Comparison of ENCODE assay signal across 31 cellular contexts in genomic region chr19:46376241-46377153, GRCh38. TPM values are rescaled to one million over a fixed set of nuclear protein-coding genes. Genes with fewer than 3 reads are reported as not detected.
DNase-seq lines count a peak whose midpoint lies in the region; ATAC-seq, FAIRE-seq and TF ChIP-seq lines count a peak whose summit lies in the region.
"Had no signal": no experiment of that assay in that cellular context is flagged by ENCODE, and none has a peak within 500 bp of the region (broad histone marks: within the 10 kb centered on the region; RNA-seq: fewer than 3 reads in every experiment).

No MANE protein-coding gene starts in this region.

- DNase-seq in CD4-positive, CD25-positive, alpha-beta regulatory T cell: no peak
- no peak for DNase-seq in HepG2 (ENCODE audit: low spot score)
- DNase-seq in gastrocnemius medialis: no peak
- no peak for DNase-seq in nucleus accumbens (lab: John Stamatoyannopoulos, UW)
- DNase-seq: activated CD8-positive, alpha-beta T cell treated with anti-CD3 and anti-CD28 coated beads, Interleukin-2, amount 10 ng/mL, durations not matched to agents 7 days and 5 days; activated naive CD4-positive, alpha-beta T cell treated with Interleukin-2 at 50 U/mL for 16 hours; activated T-cell treated with anti-CD3 and anti-CD28 coated beads, Interleukin-2, amount 50 U/mL, for 48 hours; CD8-positive, alpha-beta T cell; cerebellar nuclear complex; DMS153; effector CD8-positive, alpha-beta T cell; foreskin melanocyte; HCEC 1CT; KG1; NCI-H1694 treated with DMSO at 0.1 percent for 48 hours; NCI-H526 treated with DMSO at 0.1 percent for 48 hours; Right ventricle myocardium superior; small intestine; stimulated activated naive CD4-positive, alpha-beta T cell treated with Interleukin-2 at 50 U/mL for 16 hours had no signal

- H3K27me3 ChIP-seq in CD4-positive, CD25-positive, alpha-beta regulatory T cell (ENCODE audit: control insufficient read depth, insufficient read depth, low read length): no peaks in the 10 kb centered on the region
- H3K27me3 ChIP-seq in HepG2 (ENCODE audit: control insufficient read depth in 1 of 2, insufficient read depth in 2 of 2, low read length in 2 of 2) (no peaks in the 10 kb centered on the region), gastrocnemius medialis (no peaks in the 10 kb centered on the region)
- H3K27me3 ChIP-seq: hepatocyte, neural progenitor cell had no signal

- BruUV-seq in HepG2 (replicated peaks; lab: Mats Ljungman, UMichigan): no TSS peak

- FAIRE-seq in HepG2 (lab: Jason Lieb, UNC): no peak
- FAIRE-seq: G401.6, GM18507, small intestine had no signal

- intact Hi-C loops in HepG2 (cut with micrococcal nuclease; ENCODE audit: unreplicated experiment) (no loop called here), gastrocnemius medialis (cut with DNase I; ENCODE audit: low total_unique reads) (no loop called here)

- no peak for TF ChIP-seq RAD21 in HepG2 (CRISPR knock-in tag; IDR thresholded peaks at IDR 0.05)

- H3K27me3 Mint-ChIP-seq in CD4-positive, CD25-positive, alpha-beta regulatory T cell: no peaks in the 10 kb centered on the region
- H3K27me3 Mint-ChIP-seq in stimulated activated memory B cell treated with anti-CD40 and anti-IgM and Interleukin-4, amounts not matched to agents 10 μg/mL and 1 μg/mL and 100 μg/mL, for 72 hours: no peaks in the 10 kb centered on the region
- H3K27me3 Mint-ChIP-seq: type B pancreatic cell had no signal

- H3K4me2 ChIP-seq in HepG2 (ENCODE audit: low read depth, low read length): no peak overlapping the region
- H3K4me2 ChIP-seq: hepatocyte, neural progenitor cell had no signal

- no peak overlapping the region for H2AFZ ChIP-seq in HepG2 (ENCODE audit: low read length)
- H2AFZ ChIP-seq: hepatocyte, neural progenitor cell had no signal

- peaks cover 41% of the 10 kb centered on the region for H3K36me3 Mint-ChIP-seq in CD4-positive, CD25-positive, alpha-beta regulatory T cell
- H3K36me3 Mint-ChIP-seq in stimulated activated memory B cell treated with anti-CD40 and anti-IgM and Interleukin-4, amounts not matched to agents 10 μg/mL and 1 μg/mL and 100 μg/mL, for 72 hours: peaks cover 67% of the 10 kb centered on the region

- TF ChIP-seq EP300 in HepG2 (IDR thresholded peaks at IDR 0.05; ENCODE audit: low read depth in 2 of 2, low read length in 2 of 2) (no peak), HepG2 (CRISPR knock-in tag; IDR thresholded peaks at IDR 0.05; ENCODE audit: borderline replicate concordance) (no peak)

- in situ Hi-C loops in HepG2 (cut with HindIII; ENCODE audit: extremely low pct_ligation_motif_present, low pct_unique_long_range_greater_than_20kb): no loop called here
- in situ Hi-C loops in gastrocnemius medialis (cut with MboI; ENCODE audit: low sequenced_read_pairs in 4 of 4): no loop called here

- POLR2A ChIA-PET in HepG2 (lab: Yijun Ruan, JAX): no interaction called here

- peaks cover under 1% of the 10 kb centered on the region for H3K4me1 ChIP-seq in CD4-positive, CD25-positive, alpha-beta regulatory T cell (ENCODE audit: control insufficient read depth, insufficient read depth, low read length, poor library complexity, severe bottlenecking)
- H3K4me1 ChIP-seq in HepG2 (ENCODE audit: insufficient read depth, low read length) (no peaks in the 10 kb centered on the region), gastrocnemius medialis (peaks cover 51 to 52% of the 10 kb centered on the region in 2 donors)

- TF ChIP-seq CTCF in VCaP (conservative IDR thresholded peaks at IDR 0.05) (no peak), HepG2 (CRISPR knock-in tag; IDR thresholded peaks at IDR 0.05) (no peak), gastrocnemius medialis (IDR thresholded peaks at IDR 0.05 in 4 of 5, conservative IDR thresholded peaks at IDR 0.05 in 1 of 5) (no peak)

- H3K9me3 Mint-ChIP-seq in CD4-positive, CD25-positive, alpha-beta regulatory T cell: no peaks in the 10 kb centered on the region
- no peaks in the 10 kb centered on the region for H3K9me3 Mint-ChIP-seq in stimulated activated memory B cell treated with anti-CD40 and anti-IgM and Interleukin-4, amounts not matched to agents 10 μg/mL and 1 μg/mL and 100 μg/mL, for 72 hours
- H3K9me3 Mint-ChIP-seq: CD8-positive, alpha-beta T cell; type B pancreatic cell had no signal

- no peak for TF ChIP-seq POLR2A in HepG2 (IDR thresholded peaks at IDR 0.05; ENCODE audit: insufficient read depth in 1 of 2, low read depth in 2 of 2, low read length in 2 of 2)
- TF ChIP-seq POLR2A in gastrocnemius medialis (IDR thresholded peaks at IDR 0.05): no peak

- H3K79me2 ChIP-seq in HepG2 (ENCODE audit: insufficient read depth, low read length): no peaks in the 10 kb centered on the region

- no peak overlapping the region for H3K27ac ChIP-seq in CD4-positive, CD25-positive, alpha-beta regulatory T cell (ENCODE audit: insufficient read depth, low read length, poor library complexity, severe bottlenecking)
- H3K27ac ChIP-seq in VCaP: peak overlapping the region; percentile 52; the same call in 1 of the 2 replicates
- H3K27ac ChIP-seq in HepG2 (ENCODE audit: extremely low read length, insufficient read depth, low read length): no peak overlapping the region
- H3K27ac ChIP-seq in gastrocnemius medialis: peak overlapping the region; percentile 20 to 73 (median 70)
- H3K27ac ChIP-seq: neural progenitor cell had no signal

- no peak overlapping the region for H3K4me3 ChIP-seq in CD4-positive, CD25-positive, alpha-beta regulatory T cell (ENCODE audit: low read depth, low read length)
- H3K4me3 ChIP-seq in HepG2 (replicated peaks in 1 of 3; ENCODE audit: insufficient read depth in 1 of 3, low read depth in 2 of 3, low read length in 3 of 3): no peak overlapping the region
- H3K4me3 ChIP-seq in gastrocnemius medialis: no peak overlapping the region
- H3K4me3 ChIP-seq: hepatocyte, neural progenitor cell had no signal

- no peaks in the 10 kb centered on the region for H4K20me1 ChIP-seq in HepG2 (ENCODE audit: insufficient read depth, low read length)

- no peak overlapping the region for H3K4me3 Mint-ChIP-seq in CD4-positive, CD25-positive, alpha-beta regulatory T cell
- H3K4me3 Mint-ChIP-seq in stimulated activated memory B cell treated with anti-CD40 and anti-IgM and Interleukin-4, amounts not matched to agents 10 μg/mL and 1 μg/mL and 100 μg/mL, for 72 hours: no peak overlapping the region
- H3K4me3 Mint-ChIP-seq: activated CD8-positive, alpha-beta T cell treated with anti-CD3 and anti-CD28 coated beads, Interleukin-2, amount 10 ng/mL, durations not matched to agents 7 days and 5 days; CD8-positive, alpha-beta T cell; neural progenitor cell; type B pancreatic cell had no signal

- H3K9ac ChIP-seq in HepG2 (ENCODE audit: insufficient read depth, low read depth, low read length): no peak overlapping the region
- H3K9ac ChIP-seq: neural progenitor cell had no signal

- H3K27ac Mint-ChIP-seq in CD4-positive, CD25-positive, alpha-beta regulatory T cell: peak overlapping the region in 2 of 3 donors; percentile 31 to 58
- H3K27ac Mint-ChIP-seq in stimulated activated memory B cell treated with anti-CD40 and anti-IgM and Interleukin-4, amounts not matched to agents 10 μg/mL and 1 μg/mL and 100 μg/mL, for 72 hours: no peak overlapping the region
- H3K27ac Mint-ChIP-seq: activated CD8-positive, alpha-beta T cell treated with anti-CD3 and anti-CD28 coated beads, Interleukin-2, amount 10 ng/mL, durations not matched to agents 7 days and 5 days; CD8-positive, alpha-beta T cell; neural progenitor cell; type B pancreatic cell had no signal

- peaks cover 3 to 20% (median 10%) of the 10 kb centered on the region in 4 donors for H3K4me1 Mint-ChIP-seq in CD4-positive, CD25-positive, alpha-beta regulatory T cell
- H3K4me1 Mint-ChIP-seq in stimulated activated memory B cell treated with anti-CD40 and anti-IgM and Interleukin-4, amounts not matched to agents 10 μg/mL and 1 μg/mL and 100 μg/mL, for 72 hours: peaks cover 22% of the 10 kb centered on the region

- peaks cover 47% of the 10 kb centered on the region for H3K36me3 ChIP-seq in CD4-positive, CD25-positive, alpha-beta regulatory T cell (ENCODE audit: control insufficient read depth, insufficient read depth, low read length)
- peaks cover 20 to 52% of the 10 kb centered on the region in 2 experiments for H3K36me3 ChIP-seq in HepG2 (replicated peaks in 1 of 2; ENCODE audit: control insufficient read depth in 1 of 2, insufficient read depth in 2 of 2, low read length in 2 of 2)
- H3K36me3 ChIP-seq in gastrocnemius medialis: peaks cover 0 to 20% of the 10 kb centered on the region in 2 donors

- ATAC-seq in CD4-positive, CD25-positive, alpha-beta regulatory T cell (ENCODE audit: low read depth in 2 of 2): no peak
- ATAC-seq in HepG2 (no peak), gastrocnemius medialis (no peak), HG02642 (IDR thresholded peaks at IDR 0.05; ENCODE audit: poor library complexity, unreplicated experiment) (no peak)
- no peak for ATAC-seq in stimulated activated memory B cell treated with anti-CD40 and anti-IgM and Interleukin-4, amounts not matched to agents 10 μg/mL and 1 μg/mL and 100 μg/mL, for 72 hours
- ATAC-seq: activated CD4-positive, CD25-positive, alpha-beta regulatory T cell treated with anti-CD3 and anti-CD28 coated beads, Interleukin-2, amount 50 U/mL, for 24 hours; activated CD8-positive, alpha-beta T cell treated with anti-CD3 and anti-CD28 coated beads, Interleukin-2, amount 10 ng/mL, durations not matched to agents 7 days and 5 days; CD8-positive, alpha-beta T cell had no signal

- no peaks in the 10 kb centered on the region for H3K9me3 ChIP-seq in CD4-positive, CD25-positive, alpha-beta regulatory T cell (ENCODE audit: control insufficient read depth in 2 of 2, low read length in 2 of 2)
- H3K9me3 ChIP-seq in HepG2 (ENCODE audit: low read length): no peaks in the 10 kb centered on the region
- H3K9me3 ChIP-seq in gastrocnemius medialis: no peaks in the 10 kb centered on the region

- WGBS in HepG2 (ENCODE audit: low lambda C conversion rate): 99% methylated on average over 16 of the region's 20 CpGs

- CTCF ChIA-PET in HepG2 (lab: Yijun Ruan, JAX; ENCODE audit: low intra/inter-chr PET ratio, low total read pairs): no interaction called here

RNA-seq across cellular contexts. Expression of gene PPP5C, which starts 29.6 kb away (rescaled TPM):
- total RNA-seq in CD4-positive, CD25-positive, alpha-beta regulatory T cell: 34.6 TPM
- polyA plus RNA-seq in CD4-positive, CD25-positive, alpha-beta regulatory T cell: 10 to 100 TPM; 16.2 to 24.8 (median 18.8) TPM
- total RNA-seq in HepG2 (2016; rRNA removed; fragmentation: Illumina TruSeq; extraction: Trizol) (38.2 and 41.6 TPM in 2 replicates), gastrocnemius medialis (10 to 100 TPM; 47.4 to 74.9 (median 62.8) TPM)
- 6.6 and 9.3 TPM in 2 replicates for total RNA-seq in HepG2 (2016; cell fraction: cytosol; rRNA removed; fragmentation: Illumina TruSeq; extraction: Trizol; ENCODE audit: low read depth)
- 33.6 and 40.9 TPM in 2 replicates for total RNA-seq in HepG2 (2016; cell fraction: insoluble cytoplasmic fraction; rRNA removed; fragmentation: Illumina TruSeq; extraction: Trizol)
- 12.2 and 12.3 TPM in 2 replicates for total RNA-seq in HepG2 (2016; cell fraction: membrane; rRNA removed; fragmentation: Illumina TruSeq; extraction: Trizol)
- total RNA-seq in HepG2 (2016; cell fraction: nucleus; rRNA removed; fragmentation: Illumina TruSeq; extraction: Trizol): 31.3 and 44.2 TPM in 2 replicates
- 67.9 and 68.5 TPM in 2 replicates for polyA plus RNA-seq in HepG2 (2011; rRNA removed)
- 52.3 and 70.1 TPM in 2 replicates for polyA plus RNA-seq in HepG2 (2011; cell fraction: cytosol; rRNA removed)
- 118 and 133 TPM in 2 replicates for polyA plus RNA-seq in HepG2 (2011; cell fraction: nucleus; rRNA removed)
- 33.2 and 36.7 TPM in 2 replicates for polyA plus RNA-seq in HepG2 (2012)
- 3.4 and 4.4 TPM in 2 replicates for polyA plus RNA-seq in HepG2 (2016; cell fraction: cytosol; fragmentation: Illumina TruSeq; extraction: Trizol; ENCODE audit: low read depth)
- 45.7 and 54.9 TPM in 2 replicates for polyA plus RNA-seq in HepG2 (2016; cell fraction: insoluble cytoplasmic fraction; fragmentation: Illumina TruSeq; extraction: Trizol; ENCODE audit: low read depth)
- polyA plus RNA-seq in HepG2 (2016; cell fraction: membrane; fragmentation: Illumina TruSeq; extraction: Trizol; ENCODE audit: low read depth): 6.8 and 8.2 TPM in 2 replicates
- 82.9 and 89.8 TPM in 2 replicates for polyA plus RNA-seq in HepG2 (2016; cell fraction: nucleus; fragmentation: Illumina TruSeq; extraction: Trizol; ENCODE audit: insufficient read depth, low read depth)
- polyA minus RNA-seq in HepG2 (2011; rRNA and poly(A)+ RNA removed; ENCODE audit: low replicate concordance): 92.2 and 144 TPM in 2 replicates
- 26.7 and 26.9 TPM in 2 replicates for polyA minus RNA-seq in HepG2 (2011; cell fraction: cytosol; rRNA and poly(A)+ RNA removed)
- polyA minus RNA-seq in HepG2 (2011; cell fraction: nucleus; rRNA and poly(A)+ RNA removed): 63.0 and 66.9 TPM in 2 replicates

RNA-seq across cellular contexts. Expression of gene CCDC8, which starts 36.9 kb away (rescaled TPM):
- not detected for total RNA-seq in CD4-positive, CD25-positive, alpha-beta regulatory T cell
- polyA plus RNA-seq in CD4-positive, CD25-positive, alpha-beta regulatory T cell: not detected
- total RNA-seq in HepG2 (2016; rRNA removed; fragmentation: Illumina TruSeq; extraction: Trizol) (0.04 TPM in 1 of 2 replicates, not detected in the other), gastrocnemius medialis (1 to 10 TPM in 1 of 4 donors, under 1 TPM in 3; 0.46 to 1.6 (median 0.75) TPM)
- not detected in 2 replicates for total RNA-seq in HepG2 (2016; cell fraction: cytosol; rRNA removed; fragmentation: Illumina TruSeq; extraction: Trizol; ENCODE audit: low read depth)
- total RNA-seq in HepG2 (2016; cell fraction: insoluble cytoplasmic fraction; rRNA removed; fragmentation: Illumina TruSeq; extraction: Trizol): 0.06 TPM in 1 of 2 replicates, not detected in the other
- total RNA-seq in HepG2 (2016; cell fraction: membrane; rRNA removed; fragmentation: Illumina TruSeq; extraction: Trizol): not detected in 2 replicates
- not detected in 2 replicates for total RNA-seq in HepG2 (2016; cell fraction: nucleus; rRNA removed; fragmentation: Illumina TruSeq; extraction: Trizol)
- polyA plus RNA-seq in HepG2 (2011; rRNA removed): not detected in 2 replicates
- not detected in 2 replicates for polyA plus RNA-seq in HepG2 (2011; cell fraction: cytosol; rRNA removed)
- polyA plus RNA-seq in HepG2 (2011; cell fraction: nucleus; rRNA removed): not detected in 2 replicates
- not detected in 2 replicates for polyA plus RNA-seq in HepG2 (2012)
- not detected in 2 replicates for polyA plus RNA-seq in HepG2 (2016; cell fraction: cytosol; fragmentation: Illumina TruSeq; extraction: Trizol; ENCODE audit: low read depth)
- polyA plus RNA-seq in HepG2 (2016; cell fraction: insoluble cytoplasmic fraction; fragmentation: Illumina TruSeq; extraction: Trizol; ENCODE audit: low read depth): not detected in 2 replicates
- polyA plus RNA-seq in HepG2 (2016; cell fraction: membrane; fragmentation: Illumina TruSeq; extraction: Trizol; ENCODE audit: low read depth): not detected in 2 replicates
- polyA plus RNA-seq in HepG2 (2016; cell fraction: nucleus; fragmentation: Illumina TruSeq; extraction: Trizol; ENCODE audit: insufficient read depth, low read depth): not detected in 2 replicates
- not detected in 2 replicates for polyA minus RNA-seq in HepG2 (2011; rRNA and poly(A)+ RNA removed; ENCODE audit: low replicate concordance)
- not detected in 2 replicates for polyA minus RNA-seq in HepG2 (2011; cell fraction: cytosol; rRNA and poly(A)+ RNA removed)
- polyA minus RNA-seq in HepG2 (2011; cell fraction: nucleus; rRNA and poly(A)+ RNA removed): not detected in 2 replicates
- total RNA-seq: activated CD8-positive, alpha-beta T cell treated with anti-CD3 and anti-CD28 coated beads, Interleukin-2, amount 10 ng/mL, durations not matched to agents 7 days and 5 days; CD8-positive, alpha-beta T cell; HT1080 had no signal

RNA-seq across cellular contexts. Expression of gene PNMA8C, which starts 52.2 kb away (rescaled TPM):
- total RNA-seq in CD4-positive, CD25-positive, alpha-beta regulatory T cell: not detected
- polyA plus RNA-seq in CD4-positive, CD25-positive, alpha-beta regulatory T cell: not detected
- total RNA-seq in HepG2 (2016; rRNA removed; fragmentation: Illumina TruSeq; extraction: Trizol) (not detected in 2 replicates), gastrocnemius medialis (not detected)
- not detected in 2 replicates for total RNA-seq in HepG2 (2016; cell fraction: cytosol; rRNA removed; fragmentation: Illumina TruSeq; extraction: Trizol; ENCODE audit: low read depth)
- total RNA-seq in HepG2 (2016; cell fraction: insoluble cytoplasmic fraction; rRNA removed; fragmentation: Illumina TruSeq; extraction: Trizol): not detected in 2 replicates
- total RNA-seq in HepG2 (2016; cell fraction: membrane; rRNA removed; fragmentation: Illumina TruSeq; extraction: Trizol): not detected in 2 replicates
- total RNA-seq in HepG2 (2016; cell fraction: nucleus; rRNA removed; fragmentation: Illumina TruSeq; extraction: Trizol): not detected in 2 replicates
- polyA plus RNA-seq in HepG2 (2011; rRNA removed): not detected in 2 replicates
- not detected in 2 replicates for polyA plus RNA-seq in HepG2 (2011; cell fraction: cytosol; rRNA removed)
- not detected in 2 replicates for polyA plus RNA-seq in HepG2 (2011; cell fraction: nucleus; rRNA removed)
- not detected in 2 replicates for polyA plus RNA-seq in HepG2 (2012)
- polyA plus RNA-seq in HepG2 (2016; cell fraction: cytosol; fragmentation: Illumina TruSeq; extraction: Trizol; ENCODE audit: low read depth): not detected in 2 replicates
- polyA plus RNA-seq in HepG2 (2016; cell fraction: insoluble cytoplasmic fraction; fragmentation: Illumina TruSeq; extraction: Trizol; ENCODE audit: low read depth): not detected in 2 replicates
- polyA plus RNA-seq in HepG2 (2016; cell fraction: membrane; fragmentation: Illumina TruSeq; extraction: Trizol; ENCODE audit: low read depth): not detected in 2 replicates
- not detected in 2 replicates for polyA plus RNA-seq in HepG2 (2016; cell fraction: nucleus; fragmentation: Illumina TruSeq; extraction: Trizol; ENCODE audit: insufficient read depth, low read depth)
- polyA minus RNA-seq in HepG2 (2011; rRNA and poly(A)+ RNA removed; ENCODE audit: low replicate concordance): 0.02 TPM in 1 of 2 replicates, not detected in the other
- not detected in 2 replicates for polyA minus RNA-seq in HepG2 (2011; cell fraction: cytosol; rRNA and poly(A)+ RNA removed)
- not detected in 2 replicates for polyA minus RNA-seq in HepG2 (2011; cell fraction: nucleus; rRNA and poly(A)+ RNA removed)
- total RNA-seq: HT1080, lower leg skin, Right ventricle myocardium superior had no signal
- polyA plus RNA-seq: esophagus, hepatocyte had no signal

Comparison
In these comparisons a context has a peak if more than half of its experiments do, and no peak if none do; other contexts are left out.
1. H3K27ac ChIP-seq: peak in VCaP (single experiment) and gastrocnemius medialis (4 of 4); none in CD4-positive, CD25-positive, alpha-beta regulatory T cell (single experiment) and HepG2 (single experiment).